Comparison of ENCODE assay signal across 30 cellular contexts in the genomic region with DNA sequence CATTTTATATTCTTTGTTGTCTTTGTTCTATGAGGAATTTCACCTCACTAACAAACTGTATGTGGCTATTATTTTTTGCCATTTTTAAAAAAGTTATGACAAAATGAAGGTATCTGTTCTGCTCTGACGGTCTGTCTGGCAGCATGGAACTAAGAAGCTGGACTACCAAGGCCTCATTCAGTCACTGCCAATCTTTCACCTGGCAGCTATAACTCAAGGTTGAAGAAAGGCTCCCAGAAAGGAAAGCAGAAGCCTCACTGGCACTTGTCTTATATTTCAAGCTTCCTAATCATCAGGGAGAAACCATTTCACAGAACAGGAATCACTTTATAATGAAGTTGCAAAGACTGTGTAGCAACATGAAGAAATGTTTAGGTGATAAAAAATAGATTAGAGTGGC. TPM values are rescaled to one million over a fixed set of nuclear protein-coding genes. Genes with fewer than 3 reads are reported as not detected.
"Had no signal": no experiment of that assay in that cellular context is flagged by ENCODE, and none has a peak within 500 bp of the region (broad histone marks: within the 10 kb centered on the region; RNA-seq: fewer than 3 reads in every experiment).

No MANE protein-coding gene starts in this region.

- H3K4me3 ChIP-seq: ascending aorta, coronary artery, dorsolateral prefrontal cortex, esophagus muscularis mucosa, gastroesophageal sphincter, heart right ventricle had no signal

- ATAC-seq: activated naive CD4-positive, alpha-beta T cell treated with anti-CD3 and anti-CD28 coated beads, Interleukin-2, amount 50 U/mL, for 72 hours; activated T-cell treated with anti-CD3 and anti-CD28 coated beads, Interleukin-2, amount 50 U/mL, for 72 hours; foreskin keratinocyte; gastroesophageal sphincter; heart right ventricle; T-helper 17 cell; WTC11 had no signal

- H3K27me3 ChIP-seq: ascending aorta, brain microvascular endothelial cell, dorsolateral prefrontal cortex, esophagus muscularis mucosa, foreskin keratinocyte, gastroesophageal sphincter, heart right ventricle had no signal

- H3K9me3 ChIP-seq: ascending aorta, esophagus muscularis mucosa, gastroesophageal sphincter, heart right ventricle had no signal

- DNase-seq: activated CD4-positive, alpha-beta memory T cell treated with anti-CD3 and anti-CD28 coated beads, Interleukin-2, amount 10 ng/mL, durations not matched to agents 7 days and 5 days; activated CD4-positive, alpha-beta T cell treated with anti-CD3 and anti-CD28 coated beads for 1 hour; activated CD4-positive, alpha-beta T cell treated with anti-CD3 and anti-CD28 coated beads for 4 hours; activated CD4-positive, alpha-beta T cell treated with anti-CD3 and anti-CD28 coated beads, Interleukin-2, amount 10 ng/mL, durations not matched to agents 7 days and 5 days; activated CD4-positive, alpha-beta T cell treated with anti-CD3 and anti-CD28 coated beads, Interleukin-2, amount 50 U/mL, for 4 hours; activated CD8-positive, alpha-beta memory T cell treated with anti-CD3 and anti-CD28 coated beads, Interleukin-2, amount 50 U/mL, for 48 hours; activated gamma-delta T cell; activated naive CD4-positive, alpha-beta T cell; activated naive CD4-positive, alpha-beta T cell treated with anti-CD3 and anti-CD28 coated beads, Interleukin-2, amount 10 ng/mL, durations not matched to agents 7 days and 5 days; activated naive CD8-positive, alpha-beta T cell treated with anti-CD3 and anti-CD28 coated beads, Interleukin-2, amount 10 ng/mL, durations not matched to agents 7 days and 5 days; activated T-cell treated with anti-CD3 and anti-CD28 coated beads for 4 hours; activated T-cell treated with anti-CD3 and anti-CD28 coated beads, Interleukin-2, amount 50 U/mL, for 24 hours; activated T-cell treated with anti-CD3 and anti-CD28 coated beads, Interleukin-2, amount 50 U/mL, for 72 hours; brain microvascular endothelial cell; dorsolateral prefrontal cortex; effector memory CD4-positive, alpha-beta T cell; endodermal cell; erythroblast; foreskin keratinocyte; heart right ventricle; T-helper 1 cell; T-helper 17 cell; T1000 had no signal

- H3K27ac ChIP-seq: ascending aorta, brain microvascular endothelial cell, coronary artery, dorsolateral prefrontal cortex, esophagus muscularis mucosa, foreskin keratinocyte, gastroesophageal sphincter, heart right ventricle had no signal

- FAIRE-seq: bronchial epithelial cell had no signal

- H3K4me1 ChIP-seq: ascending aorta, esophagus muscularis mucosa, foreskin keratinocyte, gastroesophageal sphincter had no signal

RNA-seq across cellular contexts. Expression of a gene that starts 18.7 kb away (rescaled TPM):
- total RNA-seq: activated naive CD4-positive, alpha-beta T cell treated with anti-CD3 and anti-CD28 coated beads, Interleukin-2, amount 50 U/mL, for 72 hours; activated naive CD8-positive, alpha-beta T cell treated with anti-CD3 and anti-CD28 coated beads, Interleukin-2, amount 10 ng/mL, durations not matched to agents 7 days and 5 days; bronchial epithelial cell; foreskin keratinocyte had no signal
- polyA plus RNA-seq: foreskin keratinocyte had no signal
